15 cellular contexts compared by ENCODE assay signal in the genomic region with DNA sequence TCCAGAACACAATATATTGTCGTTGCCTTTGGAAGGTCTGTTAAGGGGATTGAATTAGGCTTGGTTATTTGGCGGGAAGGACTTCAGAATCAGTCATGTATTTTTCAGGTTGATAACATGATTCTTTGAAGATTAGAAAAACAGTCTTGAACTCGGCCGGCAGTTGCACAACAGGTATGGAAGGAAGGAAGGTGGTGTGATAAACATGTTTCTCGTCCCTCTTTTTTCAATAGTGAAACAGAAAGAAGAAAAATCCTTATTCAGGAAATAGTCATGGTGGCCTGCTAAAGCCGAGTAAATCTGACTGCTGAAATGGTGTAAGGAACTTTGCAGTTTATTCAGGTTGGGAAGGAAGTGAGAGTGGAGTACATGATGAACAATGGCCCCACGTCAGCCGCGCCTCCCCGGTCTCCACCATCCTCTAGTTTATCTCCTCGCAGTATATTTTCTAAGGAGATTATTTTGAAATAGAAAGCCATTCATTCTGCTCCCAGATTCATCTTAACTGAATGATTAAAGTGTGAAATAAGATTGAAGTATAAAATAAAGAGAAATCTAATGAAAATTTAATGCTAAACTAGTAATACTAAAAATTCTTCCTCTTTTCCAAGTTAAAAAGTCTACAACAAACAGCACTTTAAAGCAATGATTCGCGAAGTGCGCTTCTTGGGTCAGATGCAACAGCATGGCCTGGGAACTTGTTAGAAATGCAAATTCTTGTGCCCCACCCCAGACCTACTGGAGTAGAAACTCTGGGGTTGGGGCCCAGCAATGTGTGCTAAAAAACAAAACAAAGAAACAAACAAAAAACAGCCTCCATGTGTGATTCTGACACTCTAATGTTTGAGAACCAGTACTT. TPM values are rescaled to one million over a fixed set of nuclear protein-coding genes. Genes with fewer than 3 reads are reported as not detected.
DNase-seq lines count a peak whose midpoint lies in the region; ATAC-seq, FAIRE-seq and TF ChIP-seq lines count a peak whose summit lies in the region.
"Had no signal": no experiment of that assay in that cellular context is flagged by ENCODE, and none has a peak within 500 bp of the region (broad histone marks: within the 10 kb centered on the region; RNA-seq: fewer than 3 reads in every experiment).

No MANE protein-coding gene starts in this region.

- FAIRE-seq in GM12891 (lab: Jason Lieb, UNC), result peak; percentile 68

- no peaks in the 10 kb centered on the region for H3K9me3 Mint-ChIP-seq in CD4-positive, CD25-positive, alpha-beta regulatory T cell
- H3K9me3 Mint-ChIP-seq in activated CD4-positive, alpha-beta memory T cell treated with anti-CD3 and anti-CD28 coated beads for 36 hours, result no peaks in the 10 kb centered on the region

- WGBS in aorta, 2 donors, result 93 to 96% methylated on average over 14 of the region's 14 CpGs

- no peaks in the 10 kb centered on the region for H3K27me3 ChIP-seq in CD4-positive, CD25-positive, alpha-beta regulatory T cell (ENCODE audit: control insufficient read depth, insufficient read depth, low read length)
- H3K27me3 ChIP-seq in endocrine pancreas (ENCODE audit: control insufficient read depth, insufficient read depth, low read length) (no peaks in the 10 kb centered on the region), aorta (ENCODE audit: control insufficient read depth in 1 of 2, insufficient read depth in 2 of 2, low read length in 1 of 2) (no peaks in the 10 kb centered on the region)
- H3K27me3 ChIP-seq: cardiac muscle cell had no signal

- TF ChIP-seq POLR2A in GM12891 (IDR thresholded peaks at IDR 0.05; ENCODE audit: low read depth, low read length), result no peak

- CTCF ChIA-PET in activated CD4-positive, alpha-beta memory T cell treated with anti-CD3 and anti-CD28 coated beads for 36 hours (lab: Charles Lee), result interaction anchor here (1.3 to 9.5 kb wide), 5 partner anchors 52 to 134 kb away, joined by 3 to 551 read pairs (median 80); no protein-coding TSS in a partner anchor

- H3K4me1 Mint-ChIP-seq in CD4-positive, CD25-positive, alpha-beta regulatory T cell, result peaks cover 52 to 100% (median 87%) of the 10 kb centered on the region in 4 donors
- peaks cover 91% of the 10 kb centered on the region for H3K4me1 Mint-ChIP-seq in activated CD4-positive, alpha-beta memory T cell treated with anti-CD3 and anti-CD28 coated beads for 36 hours (ENCODE audit: low read depth)

- no peaks in the 10 kb centered on the region for H3K27me3 Mint-ChIP-seq in CD4-positive, CD25-positive, alpha-beta regulatory T cell
- H3K27me3 Mint-ChIP-seq in activated CD4-positive, alpha-beta memory T cell treated with anti-CD3 and anti-CD28 coated beads for 36 hours, result no peaks in the 10 kb centered on the region

- no peaks in the 10 kb centered on the region for H3K9me3 ChIP-seq in CD4-positive, CD25-positive, alpha-beta regulatory T cell (ENCODE audit: control insufficient read depth in 2 of 2, low read length in 2 of 2)
- H3K9me3 ChIP-seq in endocrine pancreas (ENCODE audit: control insufficient read depth, low read length) (no peaks in the 10 kb centered on the region), aorta (ENCODE audit: control insufficient read depth, low read length) (no peaks in the 10 kb centered on the region)
- H3K9me3 ChIP-seq: psoas muscle had no signal

- peaks cover 74% of the 10 kb centered on the region for H3K36me3 Mint-ChIP-seq in CD4-positive, CD25-positive, alpha-beta regulatory T cell
- peaks cover 96% of the 10 kb centered on the region for H3K36me3 Mint-ChIP-seq in activated CD4-positive, alpha-beta memory T cell treated with anti-CD3 and anti-CD28 coated beads for 36 hours

- peak overlapping the region; percentile 91 to 98 (median 93) for H3K27ac Mint-ChIP-seq in CD4-positive, CD25-positive, alpha-beta regulatory T cell
- H3K27ac Mint-ChIP-seq in activated CD4-positive, alpha-beta memory T cell treated with anti-CD3 and anti-CD28 coated beads for 36 hours, result peak overlapping the region; percentile 99

- peak overlapping the region; percentile 4 for H3K9ac ChIP-seq in endocrine pancreas (ENCODE audit: control insufficient read depth, insufficient read depth, low read length)

- intact Hi-C loops in activated CD4-positive, alpha-beta memory T cell treated with anti-CD3 and anti-CD28 coated beads for 36 hours (cut with micrococcal nuclease), result loop anchor here (2.0 to 10.0 kb wide), 2 partner anchors 17 to 1227 kb away; partner anchors contain the start of gene FSIP1
- intact Hi-C loops in aorta (cut with DNase I), result no loop called here

- POLR2A ChIA-PET in activated CD4-positive, alpha-beta memory T cell treated with anti-CD3 and anti-CD28 coated beads for 36 hours (lab: Charles Lee), result interaction anchor here (1.2 to 9.6 kb wide), 6 partner anchors 51 to 132 kb away, joined by 4 to 394 read pairs (median 93); no protein-coding TSS in a partner anchor

- H3K36me3 ChIP-seq in CD4-positive, CD25-positive, alpha-beta regulatory T cell (ENCODE audit: control insufficient read depth, insufficient read depth, low read length), result peaks cover 55% of the 10 kb centered on the region
- H3K36me3 ChIP-seq in endocrine pancreas (ENCODE audit: control insufficient read depth, insufficient read depth, low read length) (no peaks in the 10 kb centered on the region), aorta (ENCODE audit: control insufficient read depth in 1 of 2, insufficient read depth in 2 of 2, low read length in 1 of 2) (no peaks in the 10 kb centered on the region)
- H3K36me3 ChIP-seq: cardiac muscle cell, WERI-Rb-1 had no signal

- peak overlapping the region; percentile 82 to 99 (median 97) for H3K4me3 Mint-ChIP-seq in CD4-positive, CD25-positive, alpha-beta regulatory T cell
- peak overlapping the region; percentile 95 for H3K4me3 Mint-ChIP-seq in activated CD4-positive, alpha-beta memory T cell treated with anti-CD3 and anti-CD28 coated beads for 36 hours

- ATAC-seq in CD4-positive, CD25-positive, alpha-beta regulatory T cell (ENCODE audit: low read depth in 2 of 2), result peak in 1 of 2 donors; percentile 10
- ATAC-seq in aorta (ENCODE audit: low FRiP score) (no peak), HG02623 (IDR thresholded peaks at IDR 0.05; ENCODE audit: unreplicated experiment) (no peak)
- ATAC-seq: psoas muscle had no signal

- H3K4me3 ChIP-seq in CD4-positive, CD25-positive, alpha-beta regulatory T cell (ENCODE audit: low read depth, low read length), result peak overlapping the region; percentile 92
- H3K4me3 ChIP-seq in endocrine pancreas (ENCODE audit: control insufficient read depth, insufficient read depth, low read length) (peak overlapping the region; percentile 90), aorta (ENCODE audit: low read length in 2 of 2) (no peak overlapping the region)
- H3K4me3 ChIP-seq: cardiac muscle cell, psoas muscle had no signal

- peak overlapping the region; percentile 92 for H3K27ac ChIP-seq in CD4-positive, CD25-positive, alpha-beta regulatory T cell (ENCODE audit: insufficient read depth, low read length, poor library complexity, severe bottlenecking)
- H3K27ac ChIP-seq in aorta (ENCODE audit: low read depth in 1 of 2, low read length in 2 of 2), result no peak overlapping the region
- H3K27ac ChIP-seq: cardiac muscle cell, psoas muscle, WERI-Rb-1 had no signal

- peak in 1 of 3 donors; percentile 70 for DNase-seq in CD4-positive, CD25-positive, alpha-beta regulatory T cell
- DNase-seq in GM12891 (ENCODE audit: insufficient read length, low spot score), result no peak
- DNase-seq in activated CD4-positive, alpha-beta memory T cell treated with anti-CD3 and anti-CD28 coated beads for 36 hours, result peak; percentile 50
- no peak for DNase-seq in GDM1 (lab: John Stamatoyannopoulos, UW)
- DNase-seq in aorta, result no peak
- no peak for DNase-seq in activated CD8-positive, alpha-beta memory T cell treated with anti-CD3 and anti-CD28 coated beads, Interleukin-2, amount 50 U/mL, for 48 hours
- DNase-seq: DND-41; NCI-H146; NCI-H510A treated with DMSO at 0.1 percent for 48 hours; psoas muscle; stimulated activated CD8-positive, alpha-beta memory T cell treated with anti-CD3 and anti-CD28 coated beads, Interleukin-4, amount 100 ng/mL, for 48 hours; WERI-Rb-1 had no signal

- peaks cover 100% of the 10 kb centered on the region for H3K4me1 ChIP-seq in CD4-positive, CD25-positive, alpha-beta regulatory T cell (ENCODE audit: control insufficient read depth, insufficient read depth, low read length, poor library complexity, severe bottlenecking)
- H3K4me1 ChIP-seq in endocrine pancreas (ENCODE audit: control insufficient read depth, insufficient read depth, low read length) (peaks cover 15% of the 10 kb centered on the region), aorta (ENCODE audit: control insufficient read depth in 1 of 2, insufficient read depth in 2 of 2, low read length in 2 of 2) (no peaks in the 10 kb centered on the region)
- H3K4me1 ChIP-seq: psoas muscle had no signal

TF ChIP-seq in GM12891, 5 proteins besides CTCF, POLR2A, EP300 and RAD21:
- TF ChIP-seq TAF1 (IDR thresholded peaks at IDR 0.05; ENCODE audit: low read depth, low read length) (no peak), POLR2AphosphoS5 (IDR thresholded peaks at IDR 0.05; ENCODE audit: low read depth, low read length) (no peak), POU2F2 (IDR thresholded peaks at IDR 0.05; ENCODE audit: low read depth, low read length) (no peak), PAX5 (IDR thresholded peaks at IDR 0.05; ENCODE audit: insufficient read depth, low read length, severe bottlenecking) (no peak), SPI1 (IDR thresholded peaks at IDR 0.05; ENCODE audit: low read depth, low read length) (peak; percentile 80)

RNA-seq across cellular contexts. Expression of gene RASGRP1, which starts 6.5 kb away (rescaled TPM):
- 216 TPM for total RNA-seq in CD4-positive, CD25-positive, alpha-beta regulatory T cell
- polyA plus RNA-seq in CD4-positive, CD25-positive, alpha-beta regulatory T cell, result 100 to 1,000 TPM in 1 of 4 donors, 10 to 100 TPM in 3; 74.5 to 108 (median 86.6) TPM
- 6.3 TPM for polyA plus RNA-seq in GM12891 (2012; ENCODE audit: low read depth, missing spikeins)
- total RNA-seq in activated CD4-positive, alpha-beta memory T cell treated with anti-CD3 and anti-CD28 coated beads for 36 hours, result 100 to 1,000 TPM; 167 to 174 TPM
- 1 to 10 TPM; 1.5 to 3.1 TPM for total RNA-seq in aorta
- under 1 TPM in 1 of 2 donors, not detected in 1; 0.50 TPM for polyA plus RNA-seq in aorta

Comparison
In these comparisons a context has a peak if more than half of its experiments do, and no peak if none do; other contexts are left out.
1. H3K4me3 ChIP-seq: peak in CD4-positive, CD25-positive, alpha-beta regulatory T cell (single experiment) and endocrine pancreas (single experiment); none in aorta (0 of 2).
2. RNA of gene RASGRP1, which starts 6.5 kb away (total RNA-seq): 216 TPM in CD4-positive, CD25-positive, alpha-beta regulatory T cell (single experiment) and 167 to 174 TPM in activated CD4-positive, alpha-beta memory T cell treated with anti-CD3 and anti-CD28 coated beads for 36 hours; 1.5 to 3.1 TPM in aorta; every median in the first group is over 10 times any median in the second.